Comparison of ENCODE assay signal across 1 cellular context in the genomic region with DNA sequence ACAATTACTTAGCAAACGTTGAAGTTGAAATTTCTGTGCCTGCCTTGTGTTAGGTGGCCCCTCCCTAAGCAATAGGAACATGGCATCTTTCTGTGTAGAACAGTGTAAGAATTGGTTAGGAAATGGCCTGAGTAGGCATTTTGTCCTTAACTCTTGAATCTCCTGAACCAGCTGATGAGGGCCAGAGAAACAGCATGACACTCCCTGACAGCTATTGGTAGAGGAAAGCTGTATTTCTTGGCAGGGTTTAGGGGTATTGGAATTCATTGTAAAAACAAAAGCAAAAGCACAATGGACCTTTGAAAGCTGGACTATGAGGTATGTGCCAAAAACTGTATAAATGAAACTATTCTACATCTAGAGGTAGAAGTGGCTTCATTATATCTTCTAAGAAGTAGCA.
TF ChIP-seq lines count a peak whose summit lies in the region.

No MANE protein-coding gene starts in this region.

TF ChIP-seq in HepG2, 621 proteins besides CTCF, POLR2A, EP300 and RAD21 (continued from another document):
- TF ChIP-seq, protein P1, sequence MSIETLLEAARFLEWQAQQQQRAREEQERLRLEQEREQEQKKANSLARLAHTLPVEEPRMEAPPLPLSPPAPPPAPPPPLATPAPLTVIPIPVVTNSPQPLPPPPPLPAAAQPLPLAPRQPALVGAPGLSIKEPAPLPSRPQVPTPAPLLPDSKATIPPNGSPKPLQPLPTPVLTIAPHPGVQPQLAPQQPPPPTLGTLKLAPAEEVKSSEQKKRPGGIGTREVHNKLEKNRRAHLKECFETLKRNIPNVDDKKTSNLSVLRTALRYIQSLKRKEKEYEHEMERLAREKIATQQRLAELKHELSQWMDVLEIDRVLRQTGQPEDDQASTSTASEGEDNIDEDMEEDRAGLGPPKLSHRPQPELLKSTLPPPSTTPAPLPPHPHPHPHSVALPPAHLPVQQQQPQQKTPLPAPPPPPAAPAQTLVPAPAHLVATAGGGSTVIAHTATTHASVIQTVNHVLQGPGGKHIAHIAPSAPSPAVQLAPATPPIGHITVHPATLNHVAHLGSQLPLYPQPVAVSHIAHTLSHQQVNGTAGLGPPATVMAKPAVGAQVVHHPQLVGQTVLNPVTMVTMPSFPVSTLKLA (IDR thresholded peaks at IDR 0.05), result no peak
- TF ChIP-seq STAT5B (CRISPR knock-in tag; IDR thresholded peaks at IDR 0.05), result no peak
- TF ChIP-seq RBAK (CRISPR knock-in tag; IDR thresholded peaks at IDR 0.05), result no peak
- TF ChIP-seq, protein P2, sequence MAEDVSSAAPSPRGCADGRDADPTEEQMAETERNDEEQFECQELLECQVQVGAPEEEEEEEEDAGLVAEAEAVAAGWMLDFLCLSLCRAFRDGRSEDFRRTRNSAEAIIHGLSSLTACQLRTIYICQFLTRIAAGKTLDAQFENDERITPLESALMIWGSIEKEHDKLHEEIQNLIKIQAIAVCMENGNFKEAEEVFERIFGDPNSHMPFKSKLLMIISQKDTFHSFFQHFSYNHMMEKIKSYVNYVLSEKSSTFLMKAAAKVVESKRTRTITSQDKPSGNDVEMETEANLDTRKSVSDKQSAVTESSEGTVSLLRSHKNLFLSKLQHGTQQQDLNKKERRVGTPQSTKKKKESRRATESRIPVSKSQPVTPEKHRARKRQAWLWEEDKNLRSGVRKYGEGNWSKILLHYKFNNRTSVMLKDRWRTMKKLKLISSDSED (CRISPR knock-in tag; IDR thresholded peaks at IDR 0.05), result no peak
- TF ChIP-seq GZF1 (CRISPR knock-in tag; IDR thresholded peaks at IDR 0.05), result no peak
- no peak for TF ChIP-seq ZNF501 (CRISPR knock-in tag; IDR thresholded peaks at IDR 0.05)
- TF ChIP-seq, protein P3, sequence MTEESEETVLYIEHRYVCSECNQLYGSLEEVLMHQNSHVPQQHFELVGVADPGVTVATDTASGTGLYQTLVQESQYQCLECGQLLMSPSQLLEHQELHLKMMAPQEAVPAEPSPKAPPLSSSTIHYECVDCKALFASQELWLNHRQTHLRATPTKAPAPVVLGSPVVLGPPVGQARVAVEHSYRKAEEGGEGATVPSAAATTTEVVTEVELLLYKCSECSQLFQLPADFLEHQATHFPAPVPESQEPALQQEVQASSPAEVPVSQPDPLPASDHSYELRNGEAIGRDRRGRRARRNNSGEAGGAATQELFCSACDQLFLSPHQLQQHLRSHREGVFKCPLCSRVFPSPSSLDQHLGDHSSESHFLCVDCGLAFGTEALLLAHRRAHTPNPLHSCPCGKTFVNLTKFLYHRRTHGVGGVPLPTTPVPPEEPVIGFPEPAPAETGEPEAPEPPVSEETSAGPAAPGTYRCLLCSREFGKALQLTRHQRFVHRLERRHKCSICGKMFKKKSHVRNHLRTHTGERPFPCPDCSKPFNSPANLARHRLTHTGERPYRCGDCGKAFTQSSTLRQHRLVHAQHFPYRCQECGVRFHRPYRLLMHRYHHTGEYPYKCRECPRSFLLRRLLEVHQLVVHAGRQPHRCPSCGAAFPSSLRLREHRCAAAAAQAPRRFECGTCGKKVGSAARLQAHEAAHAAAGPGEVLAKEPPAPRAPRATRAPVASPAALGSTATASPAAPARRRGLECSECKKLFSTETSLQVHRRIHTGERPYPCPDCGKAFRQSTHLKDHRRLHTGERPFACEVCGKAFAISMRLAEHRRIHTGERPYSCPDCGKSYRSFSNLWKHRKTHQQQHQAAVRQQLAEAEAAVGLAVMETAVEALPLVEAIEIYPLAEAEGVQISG (CRISPR knock-in tag; IDR thresholded peaks at IDR 0.05), result no peak
- no peak for TF ChIP-seq PHF20 (CRISPR knock-in tag; IDR thresholded peaks at IDR 0.05)
- peak; percentile 41 for TF ChIP-seq RBM22 (optimal IDR thresholded peaks at IDR 0.05; ENCODE audit: low read length)
- TF ChIP-seq IRF2 (CRISPR knock-in tag; IDR thresholded peaks at IDR 0.05), result no peak
- 0 out of 2 replicates have a peak, but pooled peaks have one; percentile 17 for TF ChIP-seq ZNF652 (CRISPR knock-in tag; IDR thresholded peaks at IDR 0.05; ENCODE audit: borderline replicate concordance, low read depth)
- TF ChIP-seq, protein P4, sequence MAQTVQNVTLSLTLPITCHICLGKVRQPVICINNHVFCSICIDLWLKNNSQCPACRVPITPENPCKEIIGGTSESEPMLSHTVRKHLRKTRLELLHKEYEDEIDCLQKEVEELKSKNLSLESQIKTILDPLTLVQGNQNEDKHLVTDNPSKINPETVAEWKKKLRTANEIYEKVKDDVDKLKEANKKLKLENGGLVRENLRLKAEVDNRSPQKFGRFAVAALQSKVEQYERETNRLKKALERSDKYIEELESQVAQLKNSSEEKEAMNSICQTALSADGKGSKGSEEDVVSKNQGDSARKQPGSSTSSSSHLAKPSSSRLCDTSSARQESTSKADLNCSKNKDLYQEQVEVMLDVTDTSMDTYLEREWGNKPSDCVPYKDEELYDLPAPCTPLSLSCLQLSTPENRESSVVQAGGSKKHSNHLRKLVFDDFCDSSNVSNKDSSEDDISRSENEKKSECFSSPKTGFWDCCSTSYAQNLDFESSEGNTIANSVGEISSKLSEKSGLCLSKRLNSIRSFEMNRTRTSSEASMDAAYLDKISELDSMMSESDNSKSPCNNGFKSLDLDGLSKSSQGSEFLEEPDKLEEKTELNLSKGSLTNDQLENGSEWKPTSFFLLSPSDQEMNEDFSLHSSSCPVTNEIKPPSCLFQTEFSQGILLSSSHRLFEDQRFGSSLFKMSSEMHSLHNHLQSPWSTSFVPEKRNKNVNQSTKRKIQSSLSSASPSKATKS (CRISPR knock-in tag; IDR thresholded peaks at IDR 0.05), result no peak
- no peak for TF ChIP-seq ZNF367 (CRISPR knock-in tag; IDR thresholded peaks at IDR 0.05; ENCODE audit: borderline replicate concordance)
